In genomic region chr11:130145328-130145812, GRCh38 we compare ENCODE assay signal across 14 cellular contexts. TPM values are rescaled to one million over a fixed set of nuclear protein-coding genes. Genes with fewer than 3 reads are reported as not detected.
DNase-seq lines count a peak whose midpoint lies in the region; ATAC-seq and TF ChIP-seq lines count a peak whose summit lies in the region.
"Had no signal": no experiment of that assay in that cellular context is flagged by ENCODE, and none has a peak within 500 bp of the region (broad histone marks: within the 10 kb centered on the region; RNA-seq: fewer than 3 reads in every experiment).

No MANE protein-coding gene starts in this region.

- intact Hi-C loops in sigmoid colon (cut with DNase I), result no loop called here

- 18 to 77% methylated on average over 3 of the region's 3 CpGs for WGBS in sigmoid colon, 2 donors

- H3K27me3 Mint-ChIP-seq in HFFc6 (ENCODE audit: insufficient read depth), result peaks cover 3% of the 10 kb centered on the region; the same call in 1 of the 2 replicates
- H3K27me3 Mint-ChIP-seq in T-helper 17 cell, result no peaks in the 10 kb centered on the region
- H3K27me3 Mint-ChIP-seq in glutamatergic neuron (ENCODE audit: unreplicated experiment), result no peaks in the 10 kb centered on the region
- H3K27me3 Mint-ChIP-seq: activated naive CD4-positive, alpha-beta T cell treated with anti-CD3 and anti-CD28 coated beads, Interleukin-2, amount 50 U/mL, for 24 hours had no signal

- H3K4me1 ChIP-seq in sigmoid colon, result peaks cover 0 to 24% (median 13%) of the 10 kb centered on the region in 4 donors

- H3K27ac Mint-ChIP-seq in HFFc6 (peak overlapping the region; percentile 54), T-helper 17 cell (peak overlapping the region; percentile 72), glutamatergic neuron (ENCODE audit: unreplicated experiment) (peak overlapping the region; percentile 23)
- H3K27ac Mint-ChIP-seq: activated naive CD4-positive, alpha-beta T cell treated with anti-CD3 and anti-CD28 coated beads, Interleukin-2, amount 50 U/mL, for 24 hours had no signal

- TF ChIP-seq POLR2A in sigmoid colon (IDR thresholded peaks at IDR 0.05), result no peak

- H3K36me3 Mint-ChIP-seq in HFFc6 (ENCODE audit: low read depth) (peaks cover 28% of the 10 kb centered on the region), T-helper 17 cell (ENCODE audit: low read depth) (peaks cover 2% of the 10 kb centered on the region), glutamatergic neuron (ENCODE audit: unreplicated experiment) (peaks cover 7% of the 10 kb centered on the region)

- ATAC-seq in T-helper 17 cell, result no peak
- no peak for ATAC-seq in omental fat pad (ENCODE audit: low FRiP score)

- H3K9me3 ChIP-seq in T-helper 17 cell (ENCODE audit: control insufficient read depth, low read length, poor library complexity, severe bottlenecking), result no peaks in the 10 kb centered on the region
- H3K9me3 ChIP-seq in sigmoid colon, result no peaks in the 10 kb centered on the region

- no peak overlapping the region for H3K4me3 ChIP-seq in sigmoid colon
- H3K4me3 ChIP-seq: skin epidermis had no signal

- H3K36me3 ChIP-seq in sigmoid colon, result peaks cover 0 to 49% (median 25%) of the 10 kb centered on the region in 4 donors

- H3K27ac ChIP-seq in sigmoid colon, result peak overlapping the region; percentile 39 to 66 (median 48)
- H3K27ac ChIP-seq: HL-60 had no signal

- TF ChIP-seq CTCF in HFFc6 (IDR thresholded peaks at IDR 0.05) (no peak), glutamatergic neuron (IDR thresholded peaks at IDR 0.05; ENCODE audit: partially characterized antibody, unreplicated experiment) (no peak), sigmoid colon (IDR thresholded peaks at IDR 0.05) (no peak), omental fat pad (IDR thresholded peaks at IDR 0.05) (no peak)

- no peak for TF ChIP-seq EP300 in sigmoid colon (IDR thresholded peaks at IDR 0.05)

- H3K9me3 Mint-ChIP-seq in HFFc6 (no peaks in the 10 kb centered on the region), glutamatergic neuron (ENCODE audit: unreplicated experiment) (no peaks in the 10 kb centered on the region)
- H3K9me3 Mint-ChIP-seq: activated naive CD4-positive, alpha-beta T cell treated with anti-CD3 and anti-CD28 coated beads, Interleukin-2, amount 50 U/mL, for 24 hours; mesothelial cell of epicardium had no signal

- no peak for DNase-seq in HFFc6
- no peak for DNase-seq in T-helper 17 cell
- DNase-seq in glutamatergic neuron, result no peak
- DNase-seq in sigmoid colon, result no peak
- DNase-seq in SHP77 (lab: John Stamatoyannopoulos, UW), result no peak
- DNase-seq in omental fat pad (ENCODE audit: low spot score), result no peak
- no peak for DNase-seq in NCI-H1930 (lab: John Stamatoyannopoulos, UW)
- DNase-seq: COR-L47, NCI-H1048, SW 1271 had no signal

- H3K27me3 ChIP-seq in sigmoid colon, result no peaks in the 10 kb centered on the region

- H3K4me1 Mint-ChIP-seq in HFFc6 (ENCODE audit: low read depth) (peaks cover 8% of the 10 kb centered on the region), T-helper 17 cell (peaks cover 17% of the 10 kb centered on the region), glutamatergic neuron (ENCODE audit: low read depth, unreplicated experiment) (peaks cover 4% of the 10 kb centered on the region)

- no peak overlapping the region for H3K4me3 Mint-ChIP-seq in HFFc6
- no peak overlapping the region for H3K4me3 Mint-ChIP-seq in T-helper 17 cell
- H3K4me3 Mint-ChIP-seq in glutamatergic neuron (ENCODE audit: unreplicated experiment), result no peak overlapping the region
- H3K4me3 Mint-ChIP-seq: activated naive CD4-positive, alpha-beta T cell treated with anti-CD3 and anti-CD28 coated beads, Interleukin-2, amount 50 U/mL, for 24 hours; mesothelial cell of epicardium had no signal

RNA-seq across cellular contexts. Expression of gene ST14, which starts 14.2 kb away (rescaled TPM):
- total RNA-seq in HFFc6 (2021; fragmentation: NEBNext Ultra II Directional; extraction: Animal tissue kit (Norgen Biotek cat#: 25700)), result not detected
- total RNA-seq in T-helper 17 cell, result 1 to 10 TPM in 1 of 2 donors, under 1 TPM in 1; 0.81 to 1.1 TPM
- 0.12 TPM for total RNA-seq in glutamatergic neuron (ENCODE audit: unreplicated experiment)
- total RNA-seq in sigmoid colon, result 1 to 10 TPM; 1.8 to 5.1 (median 3.2) TPM
- 100 to 1,000 TPM in 2 of 3 donors, 10 to 100 TPM in 1; 51.7 to 324 (median 109) TPM for polyA plus RNA-seq in sigmoid colon
- total RNA-seq in omental fat pad, result 10 to 100 TPM in 2 of 4 donors, 1 to 10 TPM in 2; 4.4 to 49.1 (median 10.8) TPM
